ENCODE assay signal across 15 cellular contexts in genomic region chr20:40046703-40047102, GRCh38.
DNase-seq lines count a peak whose midpoint lies in the region; ATAC-seq and TF ChIP-seq lines count a peak whose summit lies in the region.
"Had no signal": no experiment of that assay in that cellular context is flagged by ENCODE, and none has a peak within 500 bp of the region (broad histone marks: within the 10 kb centered on the region; RNA-seq: fewer than 3 reads in every experiment).

No MANE protein-coding gene starts in this region.

- H3K4me2 ChIP-seq in smooth muscle cell, result no peak overlapping the region
- H3K4me2 ChIP-seq: GM23338 had no signal

- no peaks in the 10 kb centered on the region for H3K27me3 Mint-ChIP-seq in activated T-helper 17 cell treated with anti-CD3 and anti-CD28 coated beads, Interleukin-2, amount 50 U/mL, for 72 hours

- no peaks in the 10 kb centered on the region for H3K36me3 ChIP-seq in smooth muscle cell (ENCODE audit: low read depth)
- no peaks in the 10 kb centered on the region for H3K36me3 ChIP-seq in thyroid gland
- H3K36me3 ChIP-seq: BE2C had no signal

- no peaks in the 10 kb centered on the region for H3K9me3 Mint-ChIP-seq in activated T-helper 17 cell treated with anti-CD3 and anti-CD28 coated beads, Interleukin-2, amount 50 U/mL, for 72 hours
- H3K9me3 Mint-ChIP-seq: CD4-positive, alpha-beta T cell; GM23338 had no signal

- H3K79me2 ChIP-seq in smooth muscle cell (ENCODE audit: low read depth), result no peaks in the 10 kb centered on the region

- no peak for TF ChIP-seq POLR2A in thyroid gland (IDR thresholded peaks at IDR 0.05)

- in situ Hi-C loops in astrocyte of the cerebellum (cut with HindIII; ENCODE audit: low sequenced_read_pairs), result no loop called here

- no peak overlapping the region for H3K4me3 ChIP-seq in astrocyte of the cerebellum (ENCODE audit: low read depth, low read length)
- H3K4me3 ChIP-seq in smooth muscle cell, result no peak overlapping the region
- no peak overlapping the region for H3K4me3 ChIP-seq in thyroid gland (replicated peaks in 1 of 3)
- H3K4me3 ChIP-seq: GM23338 had no signal

- ATAC-seq in activated T-helper 17 cell treated with anti-CD3 and anti-CD28 coated beads, Interleukin-2, amount 50 U/mL, for 72 hours (replicated peaks), result no peak
- ATAC-seq: GM23338 had no signal

- no peak overlapping the region for H2AFZ ChIP-seq in smooth muscle cell (ENCODE audit: low read depth)
- H2AFZ ChIP-seq: GM23338 had no signal

- no peak overlapping the region for H3K9ac ChIP-seq in smooth muscle cell (ENCODE audit: low read depth)

- no peaks in the 10 kb centered on the region for H3K36me3 Mint-ChIP-seq in activated T-helper 17 cell treated with anti-CD3 and anti-CD28 coated beads, Interleukin-2, amount 50 U/mL, for 72 hours (ENCODE audit: low read depth)

- no peaks in the 10 kb centered on the region for H3K27me3 ChIP-seq in smooth muscle cell (ENCODE audit: low read depth)
- no peaks in the 10 kb centered on the region for H3K27me3 ChIP-seq in thyroid gland
- H3K27me3 ChIP-seq: BE2C had no signal

- H3K9me3 ChIP-seq in smooth muscle cell (replicated peaks; ENCODE audit: low read depth) (no peaks in the 10 kb centered on the region), thyroid gland (no peaks in the 10 kb centered on the region)
- H3K9me3 ChIP-seq: BE2C had no signal

- H3K4me1 ChIP-seq in smooth muscle cell (ENCODE audit: low read depth), result no peaks in the 10 kb centered on the region
- no peaks in the 10 kb centered on the region for H3K4me1 ChIP-seq in thyroid gland
- H3K4me1 ChIP-seq: BE2C had no signal

- no peaks in the 10 kb centered on the region for H3F3A ChIP-seq in smooth muscle cell (ENCODE audit: low read depth)

- no peak overlapping the region for H3K4me3 Mint-ChIP-seq in activated T-helper 17 cell treated with anti-CD3 and anti-CD28 coated beads, Interleukin-2, amount 50 U/mL, for 72 hours
- H3K4me3 Mint-ChIP-seq: CD4-positive, alpha-beta T cell; GM23338 had no signal

- TF ChIP-seq CTCF in astrocyte of the cerebellum (IDR thresholded peaks at IDR 0.05; ENCODE audit: low read depth, low read length, missing control alignments), result no peak
- no peak for TF ChIP-seq CTCF in smooth muscle cell (IDR thresholded peaks at IDR 0.05; ENCODE audit: borderline replicate concordance, insufficient read depth, poor library complexity, severe bottlenecking)
- no peak for TF ChIP-seq CTCF in thyroid gland (IDR thresholded peaks at IDR 0.05)

- no peaks in the 10 kb centered on the region for H3K4me1 Mint-ChIP-seq in activated T-helper 17 cell treated with anti-CD3 and anti-CD28 coated beads, Interleukin-2, amount 50 U/mL, for 72 hours
- H3K4me1 Mint-ChIP-seq: GM23338 had no signal

- DNase-seq in AG20443 (ENCODE audit: low spot score) (peak; percentile 8), astrocyte of the cerebellum (ENCODE audit: low read depth) (peak; percentile 33), kidney tubule cell (ENCODE audit: low spot score) (peak; percentile 33), smooth muscle cell (lab: John Stamatoyannopoulos, UW; ENCODE audit: unreplicated experiment) (no peak), thyroid gland (no peak), dermis blood vessel endothelial cell (no peak)
- DNase-seq: BE2C; CD4-positive, alpha-beta T cell; DMS153; DMS79; GDM1; HCEC 1CT had no signal

- H3K27ac ChIP-seq in smooth muscle cell (ENCODE audit: low read depth), result peak overlapping the region; percentile 30
- H3K27ac ChIP-seq in thyroid gland, result no peak overlapping the region
- H3K27ac ChIP-seq: C4-2B had no signal

- 67% methylated on average over 2 of the region's 2 CpGs for WGBS in smooth muscle cell (ENCODE audit: low lambda C conversion rate)
- 87 to 94% methylated on average over 2 of the region's 2 CpGs for WGBS in thyroid gland, 2 donors

- H3K27ac Mint-ChIP-seq in activated T-helper 17 cell treated with anti-CD3 and anti-CD28 coated beads, Interleukin-2, amount 50 U/mL, for 72 hours, result no peak overlapping the region
- H3K27ac Mint-ChIP-seq: CD4-positive, alpha-beta T cell; GM23338 had no signal

- no peaks in the 10 kb centered on the region for H4K20me1 ChIP-seq in smooth muscle cell (ENCODE audit: low read depth)

- intact Hi-C loops in thyroid gland (cut with DNase I), result no loop called here

Comparison
In these comparisons a context has a peak if more than half of its experiments do, and no peak if none do; other contexts are left out.
1. DNase-seq: peak in AG20443 (single experiment), astrocyte of the cerebellum (single experiment) and kidney tubule cell (single experiment); none in smooth muscle cell (single experiment), thyroid gland (0 of 2) and dermis blood vessel endothelial cell (single experiment).